In the genomic region with DNA sequence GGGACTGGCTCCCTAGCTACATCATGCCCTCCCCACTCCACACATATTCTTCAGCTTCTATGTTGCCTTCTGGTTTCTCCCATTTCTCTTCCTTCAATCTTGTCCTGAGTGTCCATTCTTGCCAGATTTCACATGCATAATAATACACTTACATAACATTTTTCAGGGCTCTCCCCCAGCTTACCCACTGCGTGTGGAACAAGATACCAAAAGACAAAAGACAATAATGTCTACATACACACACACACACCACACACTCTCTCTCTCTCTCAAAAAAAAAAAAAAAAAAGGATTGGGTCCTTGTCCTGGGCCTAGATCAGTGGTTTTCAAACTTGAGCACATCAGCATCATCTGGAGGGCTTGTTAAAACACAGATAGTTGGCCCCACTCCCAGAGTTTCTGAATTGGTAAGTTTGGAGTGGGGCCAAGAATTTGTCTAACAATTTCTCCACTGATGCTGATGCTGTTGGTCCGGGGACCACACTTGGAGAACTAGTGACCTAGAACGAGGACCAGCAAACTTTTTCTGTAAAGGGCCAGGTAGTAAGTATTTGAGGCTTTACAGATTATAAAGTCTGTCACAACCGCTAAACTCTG, we compare ENCODE assay signal across 12 cellular contexts. TPM values are rescaled to one million over a fixed set of nuclear protein-coding genes. Genes with fewer than 3 reads are reported as not detected.
A peak's percentile ranks its signal among the peaks of the same experiment; 100 is the strongest.
DNase-seq lines count a peak whose midpoint lies in the region; ATAC-seq and TF ChIP-seq lines count a peak whose summit lies in the region.
"Had no signal": no experiment of that assay in that cellular context is flagged by ENCODE, and none has a peak within 500 bp of the region (broad histone marks: within the 10 kb centered on the region; RNA-seq: fewer than 3 reads in every experiment).

No MANE protein-coding gene starts in this region.

- intact Hi-C loops in uterus (cut with DNase I; ENCODE audit: low total_unique reads): no loop called here

- DNase-seq in DMS 273 treated with DMSO at 0.1 percent for 48 hours (lab: John Stamatoyannopoulos, UW) (peak; percentile 31), NCI-H1694 (lab: John Stamatoyannopoulos, UW) (peak; percentile 90), RPMI8226 (peak; percentile 94), fibroblast of peridontal ligament (ENCODE audit: extremely low read depth) (peak; percentile 52), HT-29 (ENCODE audit: low spot score) (no peak), uterus (no peak)
- DNase-seq in activated CD4-positive, alpha-beta T cell treated with anti-CD3 and anti-CD28 coated beads for 48 hours: no peak
- DNase-seq: activated CD4-positive, alpha-beta T cell treated with anti-CD3 and anti-CD28 coated beads for 1 hour; NK-92 treated with Interleukin-12 subunit alpha and Interleukin-12 subunit beta, amount 100 ng/mL, for 24 hours; stimulated activated CD4-positive, alpha-beta T cell treated with anti-CD3 and anti-CD28 coated beads, Interleukin-2, amount 100 ng/mL, for 24 hours had no signal

- no peak overlapping the region for H3K27ac ChIP-seq in uterus

- no peak for TF ChIP-seq POLR2A in uterus (IDR thresholded peaks at IDR 0.05)

- H3K36me3 ChIP-seq in uterus: no peaks in the 10 kb centered on the region

- H3K4me1 ChIP-seq in uterus: no peaks in the 10 kb centered on the region

- no peaks in the 10 kb centered on the region for H3K27me3 ChIP-seq in uterus

- ATAC-seq in HG02798 (IDR thresholded peaks at IDR 0.05; ENCODE audit: poor library complexity, unreplicated experiment): no peak
- ATAC-seq: GM12878 had no signal

- no peak for TF ChIP-seq CTCF in uterus (IDR thresholded peaks at IDR 0.05)

- no peaks in the 10 kb centered on the region for H3K9me3 ChIP-seq in uterus

- H3K4me3 ChIP-seq in uterus: no peak overlapping the region
- H3K4me3 ChIP-seq: GM12878 had no signal

RNA-seq across cellular contexts. Expression of a gene that starts 6.5 kb away (rescaled TPM):
- total RNA-seq in HT-29 (2014; rRNA removed; shearing (Covaris generic)): 8.7 and 9.4 TPM in 2 replicates
- total RNA-seq in uterus: 100 to 1,000 TPM in 1 of 4 donors, 10 to 100 TPM in 3; 35.4 to 114 (median 43.1) TPM

RNA-seq across cellular contexts. Expression of a gene that starts 10.3 kb away (rescaled TPM):
- total RNA-seq in HT-29 (2014; rRNA removed; shearing (Covaris generic)): 10.1 and 12.4 TPM in 2 replicates
- total RNA-seq in uterus: 10 to 100 TPM in 2 of 4 donors, 1 to 10 TPM in 2; 7.2 to 34.7 (median 17.4) TPM

Comparison
In these comparisons a context has a peak if more than half of its experiments do, and no peak if none do; other contexts are left out.
1. DNase-seq: peak in DMS 273 treated with DMSO at 0.1 percent for 48 hours (single experiment), NCI-H1694 (single experiment), RPMI8226 (single experiment) and fibroblast of peridontal ligament (single experiment); none in HT-29 (single experiment), activated CD4-positive, alpha-beta T cell treated with anti-CD3 and anti-CD28 coated beads for 48 hours (single experiment) and uterus (0 of 2).